Comparison of ENCODE assay signal across 24 cellular contexts in the genomic region with DNA sequence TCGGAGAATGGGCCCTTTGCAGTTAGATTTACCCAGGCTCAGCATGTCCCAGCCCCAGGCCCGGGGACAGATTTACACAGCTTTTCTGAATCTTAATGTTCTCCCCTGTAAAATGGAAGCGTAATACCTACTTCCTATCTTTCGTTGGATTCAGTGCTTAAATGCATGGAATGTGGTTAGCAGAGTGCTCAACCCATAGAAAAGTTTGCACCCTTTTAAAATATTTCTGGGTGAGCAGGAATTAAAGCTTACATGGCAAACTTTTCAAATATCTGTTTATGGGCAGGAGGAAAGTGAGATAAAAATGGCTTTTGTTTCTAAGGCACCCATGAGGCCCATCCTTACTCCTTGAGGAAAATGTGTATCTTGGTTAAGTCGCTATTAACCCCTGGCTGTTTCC.
"Had no signal": no experiment of that assay in that cellular context is flagged by ENCODE, and none has a peak within 500 bp of the region (broad histone marks: within the 10 kb centered on the region; RNA-seq: fewer than 3 reads in every experiment).

No MANE protein-coding gene starts in this region.

- DNase-seq: colonic mucosa; cortex of kidney; dermis blood vessel endothelial cell; effector CD4-positive, alpha-beta T cell; effector CD8-positive, alpha-beta T cell; effector memory CD4-positive, alpha-beta T cell; effector memory CD8-positive, alpha-beta T cell; endodermal cell; erythroblast; esophagus squamous epithelium; foreskin fibroblast; foreskin keratinocyte; foreskin melanocyte; gastrocnemius medialis; glutamatergic neuron; head of caudate nucleus; heart left ventricle; heart right ventricle had no signal

- ATAC-seq: effector memory CD8-positive, alpha-beta T cell; esophagus mucosa; foreskin keratinocyte; gastrocnemius medialis; gastroesophageal sphincter; heart left ventricle; heart right ventricle had no signal

- H3K4me1 ChIP-seq: colonic mucosa, foreskin keratinocyte had no signal

- H3K4me3 ChIP-seq: colonic mucosa, coronary artery, dorsolateral prefrontal cortex, esophagus muscularis mucosa, esophagus squamous epithelium, gastrocnemius medialis, gastroesophageal sphincter, heart left ventricle, heart right ventricle had no signal

- H3K27me3 ChIP-seq: colonic mucosa, esophagus squamous epithelium, foreskin keratinocyte, gastrocnemius medialis had no signal

- H3K9me3 ChIP-seq: colonic mucosa, esophagus muscularis mucosa, esophagus squamous epithelium, gastrocnemius medialis, gastroesophageal sphincter, heart left ventricle, heart right ventricle had no signal

- H3K36me3 ChIP-seq: colonic mucosa, esophagus muscularis mucosa, esophagus squamous epithelium, gastrocnemius medialis, gastroesophageal sphincter, heart left ventricle, heart right ventricle had no signal

- H3K27ac ChIP-seq: colonic mucosa, coronary artery, dorsolateral prefrontal cortex, epithelial cell of prostate, esophagus muscularis mucosa, esophagus squamous epithelium, foreskin keratinocyte, gastrocnemius medialis, gastroesophageal sphincter, heart left ventricle, heart right ventricle had no signal
